2 cellular contexts compared by ENCODE assay signal in genomic region chrX:70301716-70302115, GRCh38.
TF ChIP-seq lines count a peak whose summit lies in the region.

No MANE protein-coding gene starts in this region.

TF ChIP-seq in SK-N-SH treated with all-trans-retinoic acid at 6 μM for 48 hours, 23 proteins besides CTCF, POLR2A, EP300 and RAD21:
- TF ChIP-seq CSDC2 (CRISPR knock-in tag; IDR thresholded peaks at IDR 0.05) (no peak), TSHZ2 (CRISPR knock-in tag; IDR thresholded peaks at IDR 0.05) (no peak)

TF ChIP-seq in endothelial cell of umbilical vein, 7 proteins besides CTCF, POLR2A, EP300 and RAD21:
- TF ChIP-seq POLR2AphosphoS5 (IDR thresholded peaks at IDR 0.05; ENCODE audit: insufficient read depth, low read depth, low read length) (no peak), GATA2 (IDR thresholded peaks at IDR 0.05; ENCODE audit: insufficient read depth, insufficient read length, low read depth, low read length) (no peak), JUN (IDR thresholded peaks at IDR 0.05; ENCODE audit: borderline replicate concordance, insufficient read depth, insufficient read length, low read depth) (no peak), EZH2 (IDR thresholded peaks at IDR 0.05; ENCODE audit: borderline replicate concordance, low read depth, low read length, severe bottlenecking) (no peak), MAX (IDR thresholded peaks at IDR 0.05; ENCODE audit: insufficient read depth, insufficient read length) (no peak), FOS (IDR thresholded peaks at IDR 0.05; ENCODE audit: borderline replicate concordance, insufficient read depth, low read length) (no peak), MYC (IDR thresholded peaks at IDR 0.05; ENCODE audit: low read depth, low read length) (no peak)
